ENCODE assay signal across 8 cellular contexts in genomic region chr5:151686673-151687378, GRCh38. TPM values are rescaled to one million over a fixed set of nuclear protein-coding genes. Genes with fewer than 3 reads are reported as not detected.
DNase-seq lines count a peak whose midpoint lies in the region; ATAC-seq, FAIRE-seq and TF ChIP-seq lines count a peak whose summit lies in the region.

TSS of gene SPARC (minus strand) at chr5:151686915. CDS start at chr5:151676188, 10,727 bp downstream.

- peaks cover 0 to 29% of the 10 kb centered on the region in 2 experiments; a peak in 2 of 4 replicates for H3K79me1 ChIP-seq in IMR-90 (ENCODE audit: low read depth in 1 of 2, low read length in 2 of 2)

- H4K8ac ChIP-seq in IMR-90 (ENCODE audit: low read depth in 2 of 2, low read length in 2 of 2): peak within 1 kb of the TSS; percentile 65 to 81

- intact Hi-C loops in IMR-90 (cut with micrococcal nuclease): loop anchor here (1.0 kb wide), 2 partner anchors 9 to 12 kb away; no protein-coding TSS in a partner anchor

- H3K4ac ChIP-seq in IMR-90 (ENCODE audit: low read depth, low read length): peak within 1 kb of the TSS; percentile 100

- peak within 1 kb of the TSS; percentile 87 for H4K91ac ChIP-seq in IMR-90 (ENCODE audit: insufficient read depth, low read depth, low read length)

- H2AFZ ChIP-seq in IMR-90 (replicated peaks; ENCODE audit: low read length, poor library complexity): peak within 1 kb of the TSS; percentile 69
- H2AFZ ChIP-seq in neuron (ENCODE audit: low read depth, low read length): peak within 1 kb of the TSS; percentile 22

- no peaks in the 10 kb centered on the region for H3K9me3 Mint-ChIP-seq in activated naive CD8-positive, alpha-beta T cell (ENCODE audit: low read depth)
- H3K9me3 Mint-ChIP-seq in glutamatergic neuron (ENCODE audit: unreplicated experiment): peaks cover 9% of the 10 kb centered on the region

- peak within 1 kb of the TSS; percentile 100 for H3K23ac ChIP-seq in IMR-90 (ENCODE audit: low read depth, low read length)

- peak within 1 kb of the TSS; percentile 77 for H2BK120ac ChIP-seq in IMR-90 (ENCODE audit: low read depth, low read length)

- WGBS in IMR-90 (ENCODE audit: extremely low coverage in 2 of 2, insufficient read length in 1 of 2), 2 experiments: no CpG with 5 or more reads among the region's 22 CpGs

- CTCF ChIA-PET in IMR-90 (lab: Yijun Ruan, JAX): interaction anchor here (0.7 to 1.6 kb wide), 5 partner anchors 9 to 57 kb away, joined by 3 to 4 read pairs (median 3); no protein-coding TSS in a partner anchor

- 0 out of 2 replicates have a peak, but pooled peaks have one; percentile 15 for TF ChIP-seq RAD21 in IMR-90 (IDR thresholded peaks at IDR 0.05; ENCODE audit: low read length)

- no peak within 1 kb of the TSS for H3K27ac Mint-ChIP-seq in activated naive CD8-positive, alpha-beta T cell
- H3K27ac Mint-ChIP-seq in glutamatergic neuron (ENCODE audit: unreplicated experiment): peak within 1 kb of the TSS; percentile 97

- peak within 1 kb of the TSS; percentile 90 for H2BK5ac ChIP-seq in IMR-90 (ENCODE audit: low read depth, low read length, poor library complexity, severe bottlenecking)

- peak within 1 kb of the TSS; percentile 45 for H4K5ac ChIP-seq in IMR-90 (ENCODE audit: low read depth, low read length)

- BruUV-seq in IMR-90 (replicated peaks; lab: Mats Ljungman, UMichigan): no TSS peak

- ATAC-seq in GM21390 (IDR thresholded peaks at IDR 0.05; ENCODE audit: unreplicated experiment) (peak; percentile 91), IMR-90 (ENCODE audit: low read depth) (peak; percentile 85)

- peaks cover 19% of the 10 kb centered on the region for H3K9me1 ChIP-seq in IMR-90 (ENCODE audit: insufficient read depth, low read length)

- H3K56ac ChIP-seq in IMR-90 (ENCODE audit: extremely low read depth, insufficient read depth, low read length): peak within 1 kb of the TSS; percentile 99

- POLR2A ChIA-PET in IMR-90 (lab: Charles Lee; ENCODE audit: unreplicated experiment): interaction anchor here (0.5 to 2.6 kb wide), 16 partner anchors 10 to 119 kb away, joined by 3 to 61 read pairs (median 5); partner anchors contain the start of gene G3BP1

- H3K27ac ChIP-seq in IMR-90 (ENCODE audit: insufficient read depth, low read length): peak within 1 kb of the TSS; percentile 96

- peak within 1 kb of the TSS; percentile 77 for H2BK20ac ChIP-seq in IMR-90 (ENCODE audit: low read depth, low read length)

- H3K4me3 ChIP-seq in IMR-90 (ENCODE audit: insufficient read depth, low read depth, low read length) (peak within 1 kb of the TSS; percentile 84), neuron (ENCODE audit: low read length) (peak within 1 kb of the TSS; percentile 86)

- FAIRE-seq in D721Med (lab: Jason Lieb, UNC): no peak

- H3K27me3 Mint-ChIP-seq in activated naive CD8-positive, alpha-beta T cell: peaks cover 26% of the 10 kb centered on the region
- peaks cover 2% of the 10 kb centered on the region for H3K27me3 Mint-ChIP-seq in glutamatergic neuron (ENCODE audit: unreplicated experiment)

- H3K36me3 ChIP-seq in IMR-90 (ENCODE audit: control insufficient read depth, insufficient read depth, low read length): peaks cover 17% of the 10 kb centered on the region
- H3K36me3 ChIP-seq in neuron (ENCODE audit: insufficient read depth, low read length): peaks cover 10% of the 10 kb centered on the region

- H3K36me3 Mint-ChIP-seq in activated naive CD8-positive, alpha-beta T cell: no peaks in the 10 kb centered on the region
- no peaks in the 10 kb centered on the region for H3K36me3 Mint-ChIP-seq in glutamatergic neuron (ENCODE audit: unreplicated experiment)

- peak within 1 kb of the TSS; percentile 97 for H2AK5ac ChIP-seq in IMR-90 (ENCODE audit: low read depth, low read length)

- H3K4me1 ChIP-seq in IMR-90 (ENCODE audit: control insufficient read depth, insufficient read depth, low read length): peaks cover 20% of the 10 kb centered on the region
- H3K4me1 ChIP-seq in neuron (ENCODE audit: insufficient read depth, low read length): peaks cover 19% of the 10 kb centered on the region

- H3K14ac ChIP-seq in IMR-90 (replicated peaks; ENCODE audit: low read depth, low read length): peak within 1 kb of the TSS; percentile 100

- H2AK9ac ChIP-seq in IMR-90 (replicated peaks; ENCODE audit: low read depth, low read length, poor library complexity): peak within 1 kb of the TSS; percentile 94

- H3K27me3 ChIP-seq in IMR-90 (ENCODE audit: control insufficient read depth, insufficient read depth, low read length) (no peaks in the 10 kb centered on the region), neuron (ENCODE audit: insufficient read depth, low read length) (no peaks in the 10 kb centered on the region)

- dilution Hi-C loops in IMR-90 (cut with HindIII; ENCODE audit: low sequenced_read_pairs, unreplicated experiment): no loop called here

- peak; percentile 82 for DNase-seq in DMS 273 (lab: John Stamatoyannopoulos, UW; ENCODE audit: unreplicated experiment)
- peak; percentile 96 for DNase-seq in IMR-90
- DNase-seq in glutamatergic neuron: peak; percentile 68
- no peak for DNase-seq in NCI-H2029 (lab: John Stamatoyannopoulos, UW)
- DNase-seq in D721Med (ENCODE audit: insufficient read length, low spot score): no peak

- peak within 1 kb of the TSS; percentile 91 for H3K18ac ChIP-seq in IMR-90 (ENCODE audit: low read depth, low read length)

- peak within 1 kb of the TSS; percentile 88 for H2BK15ac ChIP-seq in IMR-90 (ENCODE audit: low read depth, low read length)

- peak within 1 kb of the TSS; percentile 99 for H3K9ac ChIP-seq in IMR-90 (ENCODE audit: low read depth, low read length)

- H3K4me1 Mint-ChIP-seq in activated naive CD8-positive, alpha-beta T cell (ENCODE audit: low read depth): peaks cover 12% of the 10 kb centered on the region
- peaks cover 37% of the 10 kb centered on the region for H3K4me1 Mint-ChIP-seq in glutamatergic neuron (ENCODE audit: low read depth, unreplicated experiment)

- H4K20me1 ChIP-seq in IMR-90 (ENCODE audit: insufficient read depth, low read length): peaks cover 44% of the 10 kb centered on the region

- in situ Hi-C loops in IMR-90 (cut with MboI; ENCODE audit: low sequenced_read_pairs): no loop called here

- peak within 1 kb of the TSS; percentile 60 for H3K4me3 Mint-ChIP-seq in activated naive CD8-positive, alpha-beta T cell
- H3K4me3 Mint-ChIP-seq in glutamatergic neuron (ENCODE audit: unreplicated experiment): peak within 1 kb of the TSS; percentile 99

- TF ChIP-seq CTCF in IMR-90 (conservative IDR thresholded peaks at IDR 0.05; ENCODE audit: low read depth, low read length) (no peak), glutamatergic neuron (IDR thresholded peaks at IDR 0.05; ENCODE audit: partially characterized antibody, unreplicated experiment) (no peak), D721Med (IDR thresholded peaks at IDR 0.05; ENCODE audit: insufficient read depth, missing control alignments) (no peak)

- TF ChIP-seq POLR2A in IMR-90 (IDR thresholded peaks at IDR 0.05; ENCODE audit: low read depth, low read length): peak; percentile 99

- H3K9me3 ChIP-seq in IMR-90 (ENCODE audit: control insufficient read depth, insufficient read depth, low read length) (no peaks in the 10 kb centered on the region), neuron (ENCODE audit: low read length) (no peaks in the 10 kb centered on the region)

- peak within 1 kb of the TSS; percentile 78 for H3K4me2 ChIP-seq in IMR-90 (ENCODE audit: low read depth, low read length)

TF ChIP-seq in IMR-90, 13 proteins besides CTCF, POLR2A, EP300 and RAD21:
- TF ChIP-seq MAZ (IDR thresholded peaks at IDR 0.05; ENCODE audit: borderline replicate concordance, low read depth, low read length) (peak; percentile 76; the same call in 1 of the 2 replicates), BHLHE40 (IDR thresholded peaks at IDR 0.05; ENCODE audit: low read depth, low read length) (no peak), CEBPB (IDR thresholded peaks at IDR 0.05; ENCODE audit: low read depth, low read length) (peak; percentile 81), RFX5 (IDR thresholded peaks at IDR 0.05; ENCODE audit: low read depth, low read length) (no peak), USF2 (IDR thresholded peaks at IDR 0.05; ENCODE audit: low read depth, low read length) (0 out of 2 replicates have a peak, but pooled peaks have one; percentile 56), CHD1 (IDR thresholded peaks at IDR 0.05; ENCODE audit: low read depth, low read length) (0 out of 2 replicates have a peak, but pooled peaks have one; percentile 20), FOS (IDR thresholded peaks at IDR 0.05; ENCODE audit: low read depth, low read length) (no peak), RCOR1 (IDR thresholded peaks at IDR 0.05; ENCODE audit: insufficient replicate concordance, low read length) (no peak), MXI1 (IDR thresholded peaks at IDR 0.05; ENCODE audit: borderline replicate concordance, low read depth, low read length) (peak; percentile 20; the same call in 1 of the 2 replicates), SMC3 (IDR thresholded peaks at IDR 0.05; ENCODE audit: low read depth, low read length) (peak; percentile 8; the same call in 1 of the 2 replicates), MAFK (IDR thresholded peaks at IDR 0.05; ENCODE audit: low read depth, low read length) (no peak), NFE2L2 (IDR thresholded peaks at IDR 0.05; ENCODE audit: low read depth, low read length) (no peak), ELK1 (IDR thresholded peaks at IDR 0.05; ENCODE audit: borderline replicate concordance, low read depth, low read length) (no peak)

RNA-seq across cellular contexts. Expression of gene SPARC, which starts in this region (rescaled TPM):
- total RNA-seq in IMR-90 (2012; rRNA removed) (1,186 and 1,450 TPM in 2 replicates), glutamatergic neuron (ENCODE audit: unreplicated experiment) (946 TPM)
- 4,692 and 5,281 TPM in 2 replicates for polyA plus RNA-seq in IMR-90 (2012; rRNA removed)
- 1,755 and 1,772 TPM in 2 replicates for polyA plus RNA-seq in IMR-90 (2012; cell fraction: cytosol; rRNA removed)
- 949 and 1,641 TPM in 2 replicates for polyA plus RNA-seq in IMR-90 (2012; cell fraction: nucleus; rRNA removed; ENCODE audit: low replicate concordance)

Comparison
In these comparisons a context has a peak if more than half of its experiments do, and no peak if none do; other contexts are left out.
1. DNase-seq: peak in DMS 273 (single experiment), IMR-90 (single experiment) and glutamatergic neuron (single experiment); none in NCI-H2029 (single experiment) and D721Med (single experiment).